In genomic region chr3:179259959-179260756, GRCh38 we compare ENCODE assay signal across 8 cellular contexts. TPM values are rescaled to one million over a fixed set of nuclear protein-coding genes. Genes with fewer than 3 reads are reported as not detected.
A peak's percentile ranks its signal among the peaks of the same experiment; 100 is the strongest.
DNase-seq lines count a peak whose midpoint lies in the region; ATAC-seq and TF ChIP-seq lines count a peak whose summit lies in the region.
"Not testable (repeated sequence)": the region's sequence is repeated elsewhere in the genome, so short reads cannot be mapped to it uniquely, and the experiment has no call there.

No MANE protein-coding gene starts in this region.

- H3K27ac Mint-ChIP-seq in CD8-positive, alpha-beta memory T cell, result peak overlapping the region in 6 of 8 donors; percentile 33 to 85 (median 60)
- H3K27ac Mint-ChIP-seq in WTC11; activated T-helper 2 cell treated with anti-CD3 and anti-CD28 coated beads, Interferon-gamma antibody, Interleukin-2, Interleukin-4, amounts not matched to agents 10 μg/mL and 5 μg/mL and 100 μg/mL, durations not matched to agents 14 hours and 24 hours and 36 hours; chondrocyte (ENCODE audit: unreplicated experiment); neural crest cell (ENCODE audit: unreplicated experiment): not testable (repeated sequence)

- CTCF ChIA-PET in CD8-positive, alpha-beta memory T cell (lab: Charles Lee), result not testable (repeated sequence)
- CTCF ChIA-PET in WTC11 (lab: Charles Lee), result interaction anchor here (2.8 kb wide), 1 partner anchor 62 kb away, joined by 6 read pairs; no protein-coding TSS in a partner anchor

- POLR2A ChIA-PET in CD8-positive, alpha-beta memory T cell (lab: Charles Lee); WTC11 (lab: Charles Lee): not testable (repeated sequence)

- H3K27me3 Mint-ChIP-seq in CD8-positive, alpha-beta memory T cell; chondrocyte (ENCODE audit: low read depth); neural crest cell (ENCODE audit: low read depth): not testable (repeated sequence)
- peaks cover 34% of the 10 kb centered on the region for H3K27me3 Mint-ChIP-seq in WTC11 (ENCODE audit: low read depth)
- peaks cover 15% of the 10 kb centered on the region for H3K27me3 Mint-ChIP-seq in activated T-helper 2 cell treated with anti-CD3 and anti-CD28 coated beads, Interferon-gamma antibody, Interleukin-2, Interleukin-4, amounts not matched to agents 10 μg/mL and 5 μg/mL and 100 μg/mL, durations not matched to agents 14 hours and 24 hours and 36 hours (ENCODE audit: low read depth)

- H3K36me3 Mint-ChIP-seq in CD8-positive, alpha-beta memory T cell; activated T-helper 2 cell treated with anti-CD3 and anti-CD28 coated beads, Interferon-gamma antibody, Interleukin-2, Interleukin-4, amounts not matched to agents 10 μg/mL and 5 μg/mL and 100 μg/mL, durations not matched to agents 14 hours and 24 hours and 36 hours (ENCODE audit: low read depth): not testable (repeated sequence)
- H3K36me3 Mint-ChIP-seq in WTC11 (peaks cover 23% of the 10 kb centered on the region), chondrocyte (ENCODE audit: low read depth) (peaks cover 14% of the 10 kb centered on the region), neural crest cell (ENCODE audit: low read depth) (peaks cover 35% of the 10 kb centered on the region)

- H4K20me1 ChIP-seq in KMS-11 (ENCODE audit: insufficient read depth), result not testable (repeated sequence)

- not testable (repeated sequence) for H3K79me2 ChIP-seq in KMS-11 (ENCODE audit: insufficient read depth, low read depth)

- peak overlapping the region; percentile 98; the same call in 1 of the 2 replicates for H3K4me2 ChIP-seq in KMS-11

- H3K27ac ChIP-seq in CD8-positive, alpha-beta memory T cell (ENCODE audit: low read depth, low read length), result peak overlapping the region; percentile 6
- not testable (repeated sequence) for H3K27ac ChIP-seq in KMS-11; iPS-18a (ENCODE audit: low read length)

- H3K9me3 ChIP-seq in CD8-positive, alpha-beta memory T cell (ENCODE audit: low read length); iPS-18a (ENCODE audit: control insufficient read depth, low read depth, low read length): not testable (repeated sequence)

- peak overlapping the region; percentile 51 to 84 (median 70) for H3K4me3 Mint-ChIP-seq in CD8-positive, alpha-beta memory T cell
- H3K4me3 Mint-ChIP-seq in WTC11 (peak overlapping the region; percentile 67), chondrocyte (ENCODE audit: unreplicated experiment) (peak overlapping the region; percentile 75), neural crest cell (peak overlapping the region; percentile 79)
- peak overlapping the region; percentile 2 for H3K4me3 Mint-ChIP-seq in activated T-helper 2 cell treated with anti-CD3 and anti-CD28 coated beads, Interferon-gamma antibody, Interleukin-2, Interleukin-4, amounts not matched to agents 10 μg/mL and 5 μg/mL and 100 μg/mL, durations not matched to agents 14 hours and 24 hours and 36 hours (ENCODE audit: low read depth)

- TF ChIP-seq CTCF in KMS-11 (conservative IDR thresholded peaks at IDR 0.05; ENCODE audit: low read depth, low read length); WTC11 (IDR thresholded peaks at IDR 0.05); chondrocyte (IDR thresholded peaks at IDR 0.05); neural crest cell (conservative IDR thresholded peaks at IDR 0.05): not testable (repeated sequence)

- intact Hi-C loops in activated T-helper 2 cell treated with anti-CD3 and anti-CD28 coated beads, Interferon-gamma antibody, Interleukin-2, Interleukin-4, amounts not matched to agents 10 μg/mL and 5 μg/mL and 100 μg/mL, durations not matched to agents 14 hours and 24 hours and 36 hours (cut with micrococcal nuclease), result not testable (repeated sequence)

- H2AFZ ChIP-seq in KMS-11 (ENCODE audit: low read depth), result peak overlapping the region; percentile 98; the same call in 1 of the 2 replicates

- not testable (repeated sequence) for H3K27me3 ChIP-seq in CD8-positive, alpha-beta memory T cell (ENCODE audit: insufficient read depth, low read length, poor library complexity, severe bottlenecking); KMS-11 (ENCODE audit: insufficient read depth, low read depth); iPS-18a (ENCODE audit: control insufficient read depth, insufficient read depth, low read length)

- not testable (repeated sequence) for ATAC-seq in WTC11
- peak; percentile 70 for ATAC-seq in stimulated activated naive CD8-positive, alpha-beta T cell treated with anti-CD3 and anti-CD28 coated beads, Interleukin-15, Interleukin-2, amounts not matched to agents 100 U/mL and 50 U/mL, for 24 hours

- not testable (repeated sequence) for H3K4me3 ChIP-seq in CD8-positive, alpha-beta memory T cell (ENCODE audit: low read length); KMS-11 (IDR thresholded peaks at IDR 0.05; ENCODE audit: insufficient read depth, low read depth, low read length)
- H3K4me3 ChIP-seq in iPS-18a (ENCODE audit: low read length), result peak overlapping the region; percentile 61

- DNase-seq in CD8-positive, alpha-beta memory T cell; WTC11 (ENCODE audit: low spot score); activated T-helper 2 cell treated with anti-CD3 and anti-CD28 coated beads, Interferon-gamma antibody, Interleukin-2, Interleukin-4, amounts not matched to agents 10 μg/mL and 5 μg/mL and 100 μg/mL, durations not matched to agents 14 hours and 24 hours and 36 hours (ENCODE audit: low spot score); chondrocyte (ENCODE audit: low spot score); neural crest cell (ENCODE audit: low read depth, low spot score); stimulated activated naive CD8-positive, alpha-beta T cell treated with anti-CD3 and anti-CD28 coated beads, Interleukin-15, Interleukin-2, amounts not matched to agents 100 U/mL and 50 U/mL, for 24 hours: not testable (repeated sequence)

- not testable (repeated sequence) for H3K4me1 ChIP-seq in CD8-positive, alpha-beta memory T cell (ENCODE audit: insufficient read depth, low read length); KMS-11 (ENCODE audit: low read depth, poor library complexity, severe bottlenecking); iPS-18a (ENCODE audit: control insufficient read depth, low read depth, low read length)

- H3K9me3 Mint-ChIP-seq in CD8-positive, alpha-beta memory T cell; activated T-helper 2 cell treated with anti-CD3 and anti-CD28 coated beads, Interferon-gamma antibody, Interleukin-2, Interleukin-4, amounts not matched to agents 10 μg/mL and 5 μg/mL and 100 μg/mL, durations not matched to agents 14 hours and 24 hours and 36 hours: not testable (repeated sequence)
- H3K9me3 Mint-ChIP-seq in WTC11 (peaks cover 25% of the 10 kb centered on the region), chondrocyte (ENCODE audit: low read depth) (peaks cover 25% of the 10 kb centered on the region), neural crest cell (peaks cover 19% of the 10 kb centered on the region)

- H3K4me1 Mint-ChIP-seq in CD8-positive, alpha-beta memory T cell, result peaks cover 23 to 31% (median 30%) of the 10 kb centered on the region in 3 donors
- H3K4me1 Mint-ChIP-seq in WTC11, neural crest cell: not testable (repeated sequence)
- H3K4me1 Mint-ChIP-seq in activated T-helper 2 cell treated with anti-CD3 and anti-CD28 coated beads, Interferon-gamma antibody, Interleukin-2, Interleukin-4, amounts not matched to agents 10 μg/mL and 5 μg/mL and 100 μg/mL, durations not matched to agents 14 hours and 24 hours and 36 hours (ENCODE audit: low read depth), result peaks cover 22% of the 10 kb centered on the region
- peaks cover 48% of the 10 kb centered on the region for H3K4me1 Mint-ChIP-seq in chondrocyte (ENCODE audit: low read depth)

- H3K36me3 ChIP-seq in CD8-positive, alpha-beta memory T cell (ENCODE audit: insufficient read depth, low read length); KMS-11 (ENCODE audit: insufficient read depth); iPS-18a (ENCODE audit: control insufficient read depth, low read depth, low read length): not testable (repeated sequence)

- not testable (repeated sequence) for H3K9ac ChIP-seq in KMS-11; iPS-18a (ENCODE audit: low read length)

RNA-seq across cellular contexts. Expression of gene KCNMB3, which starts 9.2 kb away (rescaled TPM):
- total RNA-seq in CD8-positive, alpha-beta memory T cell, result under 1 TPM; 0.59 to 0.71 TPM
- not detected for polyA plus RNA-seq in CD8-positive, alpha-beta memory T cell
- total RNA-seq in WTC11 (2021) (1.7 to 2.3 TPM (median 2.2 TPM) in 3 replicates), chondrocyte (2.0 to 3.6 TPM (median 2.4 TPM) in 3 replicates), neural crest cell (3.1 and 3.3 TPM in 2 replicates)
- 0.28 and 0.52 TPM in 2 replicates for total RNA-seq in activated T-helper 2 cell treated with anti-CD3 and anti-CD28 coated beads, Interferon-gamma antibody, Interleukin-2, Interleukin-4, amounts not matched to agents 10 μg/mL and 5 μg/mL and 100 μg/mL, durations not matched to agents 14 hours and 24 hours and 36 hours

Comparison
In these comparisons a context has a peak if more than half of its experiments do, and no peak if none do; other contexts are left out.
1. H3K4me3 Mint-ChIP-seq: peak in every context shown above with its lines; median percentile 79 in neural crest cell; 75 in chondrocyte; 70 in CD8-positive, alpha-beta memory T cell; 67 in WTC11; 2 in activated T-helper 2 cell treated with anti-CD3 and anti-CD28 coated beads, Interferon-gamma antibody, Interleukin-2, Interleukin-4, amounts not matched to agents 10 μg/mL and 5 μg/mL and 100 μg/mL, durations not matched to agents 14 hours and 24 hours and 36 hours.